9 cellular contexts compared by ENCODE assay signal in genomic region chr16:30005341-30006094, GRCh38. TPM values are rescaled to one million over a fixed set of nuclear protein-coding genes. Genes with fewer than 3 reads are reported as not detected.
A peak's percentile ranks its signal among the peaks of the same experiment; 100 is the strongest.
DNase-seq lines count a peak whose midpoint lies in the region; TF ChIP-seq lines count a peak whose summit lies in the region.
"Had no signal": no experiment of that assay in that cellular context is flagged by ENCODE, and none has a peak within 500 bp of the region (broad histone marks: within the 10 kb centered on the region; RNA-seq: fewer than 3 reads in every experiment).

No MANE protein-coding gene starts in this region.

- H3K4me3 ChIP-seq in parathyroid adenoma (ENCODE audit: low read depth, low read length), result no peak overlapping the region

- H3K27me3 Mint-ChIP-seq in T-helper 2 cell treated with Interferon-gamma antibody and Interleukin-4, amounts not matched to agents 5 μg/mL and 100 μg/mL, for 36 hours (ENCODE audit: low read depth), result peaks cover 14% of the 10 kb centered on the region

- TF ChIP-seq CTCF in parathyroid adenoma (IDR thresholded peaks at IDR 0.05), result peak; percentile 83

- no peak overlapping the region for H2AFZ ChIP-seq in parathyroid adenoma

- no peaks in the 10 kb centered on the region for H3K36me3 ChIP-seq in parathyroid adenoma (ENCODE audit: control insufficient read depth, insufficient read depth, low read length)

- H3K27ac Mint-ChIP-seq in T-helper 2 cell treated with Interferon-gamma antibody and Interleukin-4, amounts not matched to agents 5 μg/mL and 100 μg/mL, for 36 hours, result no peak overlapping the region

- H3K4me1 ChIP-seq in parathyroid adenoma, result peaks cover under 1% of the 10 kb centered on the region

- H3K27me3 ChIP-seq in parathyroid adenoma (ENCODE audit: control insufficient read depth, insufficient read depth, low read length), result peaks cover 2% of the 10 kb centered on the region

- H3K36me3 Mint-ChIP-seq in T-helper 2 cell treated with Interferon-gamma antibody and Interleukin-4, amounts not matched to agents 5 μg/mL and 100 μg/mL, for 36 hours (ENCODE audit: low read depth), result peaks cover 16% of the 10 kb centered on the region

- no peaks in the 10 kb centered on the region for H3K9me3 ChIP-seq in parathyroid adenoma (ENCODE audit: control insufficient read depth, low read length)

- peak in 3 of 5 experiments; percentile 21 to 54 (median 31) for DNase-seq in T-helper 2 cell
- DNase-seq in T-helper 2 cell treated with Interferon-gamma antibody and Interleukin-4, amounts not matched to agents 5 μg/mL and 100 μg/mL, for 36 hours (ENCODE audit: low spot score), result no peak
- peak; percentile 40 for DNase-seq in M059J (ENCODE audit: low read depth)
- DNase-seq in activated CD4-positive, alpha-beta T cell treated with anti-CD3 and anti-CD28 coated beads, Interleukin-2, amount 50 U/mL, for 48 hours, result peak; percentile 29 to 32
- peak; percentile 18 for DNase-seq in fibroblast of the conjunctiva (ENCODE audit: low read depth)
- no peak for DNase-seq in activated gamma-delta T cell treated with Interleukin-2 at 50 U/mL for 16 hours
- no peak for DNase-seq in ecto neural progenitor cell (ENCODE audit: low spot score)

- no peak overlapping the region for H3K27ac ChIP-seq in parathyroid adenoma

- no peaks in the 10 kb centered on the region for H3K79me2 ChIP-seq in parathyroid adenoma

- H3K9me3 Mint-ChIP-seq in T-helper 2 cell treated with Interferon-gamma antibody and Interleukin-4, amounts not matched to agents 5 μg/mL and 100 μg/mL, for 36 hours, result no peaks in the 10 kb centered on the region
- H3K9me3 Mint-ChIP-seq: central memory CD8-positive, alpha-beta T cell had no signal

- H3K4me2 ChIP-seq in parathyroid adenoma (ENCODE audit: low read length), result no peak overlapping the region

- no peak overlapping the region for H3K9ac ChIP-seq in parathyroid adenoma

- no peak overlapping the region for H3K4me3 Mint-ChIP-seq in T-helper 2 cell treated with Interferon-gamma antibody and Interleukin-4, amounts not matched to agents 5 μg/mL and 100 μg/mL, for 36 hours
- H3K4me3 Mint-ChIP-seq: central memory CD8-positive, alpha-beta T cell had no signal

- H3K4me1 Mint-ChIP-seq in T-helper 2 cell treated with Interferon-gamma antibody and Interleukin-4, amounts not matched to agents 5 μg/mL and 100 μg/mL, for 36 hours (ENCODE audit: low read depth), result peaks cover 1% of the 10 kb centered on the region

RNA-seq across cellular contexts. Expression of gene DOC2A, which starts 5.3 kb away (rescaled TPM):
- total RNA-seq in M059J (2014; rRNA removed; shearing (Covaris generic)), result 0.52 and 0.62 TPM in 2 replicates

RNA-seq across cellular contexts. Expression of gene INO80E, which starts 9.5 kb away (rescaled TPM):
- total RNA-seq in M059J (2014; rRNA removed; shearing (Covaris generic)), result 122 and 187 TPM in 2 replicates

RNA-seq across cellular contexts. Expression of gene HIRIP3, which starts 10.1 kb away (rescaled TPM):
- total RNA-seq in M059J (2014; rRNA removed; shearing (Covaris generic)), result 17.1 and 19.0 TPM in 2 replicates

RNA-seq across cellular contexts. Expression of gene C16orf92, which starts 17.5 kb away (rescaled TPM):
- total RNA-seq in M059J (2014; rRNA removed; shearing (Covaris generic)), result not detected in 2 replicates

RNA-seq across cellular contexts. Expression of gene TLCD3B, which starts 25.6 kb away (rescaled TPM):
- total RNA-seq in M059J (2014; rRNA removed; shearing (Covaris generic)), result 0.42 TPM in 1 of 2 replicates, not detected in the other

Comparison
In these comparisons a context has a peak if more than half of its experiments do, and no peak if none do; other contexts are left out.
1. DNase-seq: peak in T-helper 2 cell (3 of 5), M059J (single experiment), activated CD4-positive, alpha-beta T cell treated with anti-CD3 and anti-CD28 coated beads, Interleukin-2, amount 50 U/mL, for 48 hours (2 of 2) and fibroblast of the conjunctiva (single experiment); none in T-helper 2 cell treated with Interferon-gamma antibody and Interleukin-4, amounts not matched to agents 5 μg/mL and 100 μg/mL, for 36 hours (single experiment), activated gamma-delta T cell treated with Interleukin-2 at 50 U/mL for 16 hours (single experiment) and ecto neural progenitor cell (single experiment).